Comparison of ENCODE assay signal across 14 cellular contexts in the genomic region with DNA sequence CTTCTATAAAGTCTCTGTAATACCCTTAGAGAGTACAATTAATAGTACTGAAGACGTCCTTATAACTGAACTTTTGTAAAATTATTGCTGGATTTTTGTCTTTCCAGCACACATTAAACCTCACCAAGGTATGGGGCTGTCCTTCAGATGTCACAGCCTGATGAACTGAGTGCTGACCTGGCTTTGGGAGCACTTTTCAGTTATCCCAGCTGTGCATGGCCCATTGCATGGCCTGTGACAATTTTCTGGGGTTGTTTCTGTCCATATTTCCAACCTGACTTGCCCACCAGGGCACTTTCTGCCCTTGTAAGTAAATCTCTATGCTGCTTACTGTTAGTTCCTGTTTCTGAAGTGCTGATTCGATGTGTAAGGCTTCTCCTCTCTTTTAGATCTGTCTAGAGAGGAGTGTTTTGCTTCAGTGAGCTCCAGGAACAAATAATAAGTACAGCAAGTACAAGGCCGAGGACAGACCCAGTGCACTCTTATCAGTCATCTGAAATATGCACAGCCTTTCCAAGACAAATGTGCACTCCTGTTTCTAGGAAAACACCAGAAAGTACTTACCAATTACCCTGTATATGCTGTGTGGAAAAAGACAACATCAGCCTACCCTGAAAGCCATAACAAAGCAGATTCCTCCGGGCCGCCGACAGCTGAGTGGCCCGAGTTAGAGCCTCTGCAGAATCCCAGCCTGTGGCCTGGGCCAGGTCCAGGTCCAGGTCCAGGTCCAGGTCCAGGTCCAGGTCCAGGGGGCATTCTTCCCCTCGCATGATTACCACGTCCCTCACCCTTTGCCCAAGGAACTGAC.
DNase-seq lines count a peak whose midpoint lies in the region; ATAC-seq and TF ChIP-seq lines count a peak whose summit lies in the region.
"Had no signal": no experiment of that assay in that cellular context is flagged by ENCODE, and none has a peak within 500 bp of the region (broad histone marks: within the 10 kb centered on the region; RNA-seq: fewer than 3 reads in every experiment).

No MANE protein-coding gene starts in this region.

- no peak overlapping the region for H3K27ac Mint-ChIP-seq in CD8-positive, alpha-beta memory T cell

- DNase-seq in CD8-positive, alpha-beta memory T cell, result no peak
- DNase-seq in adipocyte (ENCODE audit: low read depth) (peak; percentile 74), hepatocyte (ENCODE audit: low spot score) (peak; percentile 30), prostate gland (ENCODE audit: low spot score) (no peak), foreskin fibroblast (no peak)
- DNase-seq: activated T-cell treated with anti-CD3 and anti-CD28 coated beads, Interleukin-2, amount 50 U/mL, for 4 hours; AML-193; cortex of kidney; hippocampal formation; NCI-H1436 treated with DMSO at 0.1 percent for 48 hours had no signal

- no peak for TF ChIP-seq CTCF in hepatocyte (IDR thresholded peaks at IDR 0.05; ENCODE audit: poor library complexity)
- TF ChIP-seq CTCF in prostate gland (IDR thresholded peaks at IDR 0.05), result no peak
- no peak for TF ChIP-seq CTCF in foreskin fibroblast (IDR thresholded peaks at IDR 0.05; ENCODE audit: low read depth, low read length)

- no peaks in the 10 kb centered on the region for H3K4me1 Mint-ChIP-seq in CD8-positive, alpha-beta memory T cell

- peaks cover 7% of the 10 kb centered on the region for H3K4me1 ChIP-seq in CD8-positive, alpha-beta memory T cell (ENCODE audit: insufficient read depth, low read length)
- H3K4me1 ChIP-seq in adipocyte (ENCODE audit: control insufficient read depth, insufficient read depth, low read length) (peaks cover 25% of the 10 kb centered on the region), hepatocyte (ENCODE audit: insufficient read depth) (peaks cover 22% of the 10 kb centered on the region), prostate gland (replicated peaks) (no peaks in the 10 kb centered on the region)

- ATAC-seq in activated CD4-positive, CD25-positive, alpha-beta regulatory T cell treated with anti-CD3 and anti-CD28 coated beads, Interleukin-2, amount 50 U/mL, for 24 hours, result no peak
- ATAC-seq in GM18520 (IDR thresholded peaks at IDR 0.05; ENCODE audit: unreplicated experiment) (no peak), GM19397 (IDR thresholded peaks at IDR 0.05; ENCODE audit: unreplicated experiment) (no peak)
- ATAC-seq: activated T-cell treated with anti-CD3 and anti-CD28 coated beads, Interleukin-2, amount 50 U/mL, for 4 hours had no signal

- peak overlapping the region; percentile 53 for H3K4me2 ChIP-seq in hepatocyte

- no peak overlapping the region for H3K9ac ChIP-seq in adipocyte (ENCODE audit: low read length)

- peaks cover 21 to 59% (median 24%) of the 10 kb centered on the region in 3 donors for H3K36me3 Mint-ChIP-seq in CD8-positive, alpha-beta memory T cell

- peaks cover 6% of the 10 kb centered on the region for H3K36me3 ChIP-seq in CD8-positive, alpha-beta memory T cell (ENCODE audit: insufficient read depth, low read length)
- H3K36me3 ChIP-seq in adipocyte (ENCODE audit: control insufficient read depth, insufficient read depth, low read length, severe bottlenecking) (peaks cover 19% of the 10 kb centered on the region), hepatocyte (replicated peaks; ENCODE audit: insufficient read depth, low read depth) (no peaks in the 10 kb centered on the region), prostate gland (no peaks in the 10 kb centered on the region)

- 57% methylated on average over 9 of the region's 9 CpGs for WGBS in hepatocyte (ENCODE audit: low lambda C conversion rate, missing lambda C conversion rate)
- 38% methylated on average over 9 of the region's 9 CpGs for WGBS in prostate gland

- POLR2A ChIA-PET in CD8-positive, alpha-beta memory T cell (lab: Charles Lee), result no interaction called here

- peak overlapping the region; percentile 64 for H3K27ac ChIP-seq in CD8-positive, alpha-beta memory T cell (ENCODE audit: low read depth, low read length)
- H3K27ac ChIP-seq in hepatocyte (peak overlapping the region; percentile 78), prostate gland (peak overlapping the region; percentile 51 to 78)
- H3K27ac ChIP-seq: HL-60 had no signal

- H3K9me3 Mint-ChIP-seq in CD8-positive, alpha-beta memory T cell, result no peaks in the 10 kb centered on the region
- H3K9me3 Mint-ChIP-seq: activated T-cell treated with anti-CD3 and anti-CD28 coated beads, Interleukin-2, amount 50 U/mL, for 4 hours had no signal

- H3K79me2 ChIP-seq in hepatocyte, result no peaks in the 10 kb centered on the region

- H3K9me3 ChIP-seq in CD8-positive, alpha-beta memory T cell (ENCODE audit: low read length), result no peaks in the 10 kb centered on the region
- no peaks in the 10 kb centered on the region for H3K9me3 ChIP-seq in adipocyte (ENCODE audit: control insufficient read depth, low read length)
- no peaks in the 10 kb centered on the region for H3K9me3 ChIP-seq in hepatocyte (ENCODE audit: low read depth)
- no peaks in the 10 kb centered on the region for H3K9me3 ChIP-seq in prostate gland

- H4K20me1 ChIP-seq in hepatocyte (ENCODE audit: insufficient read depth, poor library complexity, severe bottlenecking), result no peaks in the 10 kb centered on the region

- H3K27me3 Mint-ChIP-seq in CD8-positive, alpha-beta memory T cell, result no peaks in the 10 kb centered on the region

- H3K9me2 ChIP-seq in hepatocyte (replicated peaks; ENCODE audit: insufficient read depth), result no peaks in the 10 kb centered on the region

- no peak overlapping the region for H3K4me3 ChIP-seq in CD8-positive, alpha-beta memory T cell (ENCODE audit: low read length)
- H3K4me3 ChIP-seq in adipocyte (ENCODE audit: low read length) (no peak overlapping the region), hepatocyte (no peak overlapping the region), prostate gland (no peak overlapping the region), foreskin fibroblast (ENCODE audit: low read depth in 1 of 2, low read length in 2 of 2) (no peak overlapping the region)

- intact Hi-C loops in prostate gland (cut with DNase I), result no loop called here

- no peaks in the 10 kb centered on the region for H3K27me3 ChIP-seq in CD8-positive, alpha-beta memory T cell (ENCODE audit: insufficient read depth, low read length, poor library complexity, severe bottlenecking)
- no peaks in the 10 kb centered on the region for H3K27me3 ChIP-seq in adipocyte (replicated peaks; ENCODE audit: control insufficient read depth, insufficient read depth, low read length)
- H3K27me3 ChIP-seq in hepatocyte, result no peaks in the 10 kb centered on the region
- no peaks in the 10 kb centered on the region for H3K27me3 ChIP-seq in prostate gland (replicated peaks; ENCODE audit: insufficient read depth)

- H2AFZ ChIP-seq in hepatocyte, result no peak overlapping the region

- no peak for TF ChIP-seq POLR2A in prostate gland (IDR thresholded peaks at IDR 0.05)

- CTCF ChIA-PET in CD8-positive, alpha-beta memory T cell (lab: Charles Lee), result no interaction called here

- H3K4me3 Mint-ChIP-seq in CD8-positive, alpha-beta memory T cell, result no peak overlapping the region
- H3K4me3 Mint-ChIP-seq: activated T-cell treated with anti-CD3 and anti-CD28 coated beads, Interleukin-2, amount 50 U/mL, for 4 hours had no signal

Comparison
In these comparisons a context has a peak if more than half of its experiments do, and no peak if none do; other contexts are left out.
1. DNase-seq: peak in adipocyte (single experiment) and hepatocyte (single experiment); none in CD8-positive, alpha-beta memory T cell (0 of 5), prostate gland (single experiment) and foreskin fibroblast (0 of 2).
2. Peak in every context shown above with its lines, with median percentiles within 50 percentile points of each other: H3K27ac ChIP-seq.